Comparison of ENCODE assay signal across 19 cellular contexts in the genomic region with DNA sequence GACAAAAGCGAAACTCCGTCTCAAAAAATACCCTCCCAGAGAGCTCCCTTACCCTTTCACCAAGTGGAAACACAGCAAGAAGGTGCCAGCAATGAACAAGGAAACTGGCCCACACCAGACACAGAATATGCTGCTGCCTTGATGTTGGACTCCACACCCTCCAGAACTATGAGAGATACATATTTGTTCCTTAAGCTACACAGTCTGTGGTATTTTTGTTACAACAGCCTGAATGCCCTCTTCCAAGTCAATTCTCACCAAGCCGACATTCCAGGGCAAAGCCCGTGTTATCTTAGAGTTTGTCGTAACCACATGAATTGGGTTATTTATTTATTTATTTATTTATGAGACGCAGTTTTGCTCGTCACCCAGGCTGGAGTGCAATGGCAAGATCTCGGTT. TPM values are rescaled to one million over a fixed set of nuclear protein-coding genes. Genes with fewer than 3 reads are reported as not detected.
A peak's percentile ranks its signal among the peaks of the same experiment; 100 is the strongest.
DNase-seq lines count a peak whose midpoint lies in the region; ATAC-seq, FAIRE-seq and TF ChIP-seq lines count a peak whose summit lies in the region.
"Had no signal": no experiment of that assay in that cellular context is flagged by ENCODE, and none has a peak within 500 bp of the region (broad histone marks: within the 10 kb centered on the region; RNA-seq: fewer than 3 reads in every experiment).

No MANE protein-coding gene starts in this region.

- FAIRE-seq in HepG2 (lab: Jason Lieb, UNC): no peak
- FAIRE-seq: keratinocyte, urothelium cell line had no signal

- no peak overlapping the region for H2AFZ ChIP-seq in HepG2 (ENCODE audit: low read length)

- no peak for TF ChIP-seq CTCF in cardiac fibroblast (IDR thresholded peaks at IDR 0.05; ENCODE audit: low read depth, low read length)
- TF ChIP-seq CTCF in HepG2 (CRISPR knock-in tag; IDR thresholded peaks at IDR 0.05): no peak
- no peak for TF ChIP-seq CTCF in upper lobe of left lung (IDR thresholded peaks at IDR 0.05)

- TF ChIP-seq POLR2A in HepG2 (IDR thresholded peaks at IDR 0.05; ENCODE audit: insufficient read depth in 1 of 2, low read depth in 2 of 2, low read length in 2 of 2) (no peak), upper lobe of left lung (IDR thresholded peaks at IDR 0.05) (no peak)

- no peaks in the 10 kb centered on the region for H3K27me3 ChIP-seq in HepG2 (ENCODE audit: control insufficient read depth in 1 of 2, insufficient read depth in 2 of 2, low read length in 2 of 2)
- no peaks in the 10 kb centered on the region for H3K27me3 ChIP-seq in upper lobe of left lung
- H3K27me3 ChIP-seq: Peyer's patch had no signal

- ATAC-seq in HepG2 (no peak), upper lobe of left lung (ENCODE audit: low FRiP score in 2 of 2) (peak in 1 of 2 donors; percentile 85), GM19035 (IDR thresholded peaks at IDR 0.05; ENCODE audit: unreplicated experiment) (no peak)
- ATAC-seq: activated T-cell treated with anti-CD3 and anti-CD28 coated beads, Interleukin-2, amount 50 U/mL, for 72 hours; T-helper 17 cell had no signal

- DNase-seq in HT1080 (ENCODE audit: low read depth): peak; percentile 27
- peak; percentile 79 to 85 for DNase-seq in cardiac fibroblast (ENCODE audit: low read depth in 2 of 2)
- DNase-seq in HepG2 (ENCODE audit: low spot score): no peak
- peak in 1 of 2 donors; percentile 34 for DNase-seq in upper lobe of left lung
- DNase-seq in activated T-cell treated with anti-CD3 and anti-CD28 coated beads, Interleukin-2, amount 50 U/mL, for 48 hours: no peak
- no peak for DNase-seq in activated CD8-positive, alpha-beta memory T cell treated with anti-CD3 and anti-CD28 coated beads for 24 hours
- DNase-seq: activated CD4-positive, CD25-positive, alpha-beta regulatory T cell treated with anti-CD3 and anti-CD28 coated beads, Interleukin-2, amount 50 U/mL, for 72 hours; activated T-cell treated with anti-CD3 and anti-CD28 coated beads, Interleukin-2, amount 50 U/mL, for 72 hours; amniotic stem cell; CD4-positive, alpha-beta T cell; Karpas-422; NCI-H1930; NCI-H526 treated with DMSO at 0.1 percent for 48 hours; Peyer's patch; T-helper 17 cell had no signal

- intact Hi-C loops in HepG2 (cut with micrococcal nuclease; ENCODE audit: unreplicated experiment): no loop called here

- no peaks in the 10 kb centered on the region for H4K20me1 ChIP-seq in HepG2 (ENCODE audit: insufficient read depth, low read length)

- H3K4me3 ChIP-seq in cardiac fibroblast (replicated peaks in 1 of 2; ENCODE audit: low read depth in 2 of 2, low read length in 2 of 2) (no peak overlapping the region), HepG2 (replicated peaks in 1 of 3; ENCODE audit: insufficient read depth in 1 of 3, low read depth in 2 of 3, low read length in 3 of 3) (no peak overlapping the region; a peak in 1 of 6 replicates), upper lobe of left lung (no peak overlapping the region)
- H3K4me3 ChIP-seq: Peyer's patch, prostate gland had no signal

- in situ Hi-C loops in HepG2 (cut with HindIII; ENCODE audit: extremely low pct_ligation_motif_present, low pct_unique_long_range_greater_than_20kb): no loop called here

- no peak overlapping the region for H3K9ac ChIP-seq in HepG2 (ENCODE audit: insufficient read depth, low read depth, low read length)

- H3K4me1 ChIP-seq in HepG2 (ENCODE audit: insufficient read depth, low read length) (peaks cover 63% of the 10 kb centered on the region), upper lobe of left lung (peaks cover 0 to 4% (median 0%) of the 10 kb centered on the region in 4 donors)
- H3K4me1 ChIP-seq: Peyer's patch, prostate gland had no signal

- POLR2A ChIA-PET in HepG2 (lab: Yijun Ruan, JAX): interaction anchor here (2.2 to 3.1 kb wide), 5 partner anchors 11 to 55 kb away, joined by 6 to 30 read pairs (median 14); no protein-coding TSS in a partner anchor

- 44% methylated on average over 8 of the region's 8 CpGs for WGBS in HepG2 (ENCODE audit: low lambda C conversion rate)
- 73 to 78% methylated on average over 8 of the region's 8 CpGs for WGBS in upper lobe of left lung, 2 donors

- TF ChIP-seq EP300 in HepG2 (IDR thresholded peaks at IDR 0.05; ENCODE audit: low read depth in 2 of 2, low read length in 2 of 2): no peak
- no peak for TF ChIP-seq EP300 in HepG2 (CRISPR knock-in tag; IDR thresholded peaks at IDR 0.05; ENCODE audit: borderline replicate concordance)
- no peak for TF ChIP-seq EP300 in upper lobe of left lung (IDR thresholded peaks at IDR 0.05)

- H3K9me3 ChIP-seq in HepG2 (ENCODE audit: low read length) (no peaks in the 10 kb centered on the region), upper lobe of left lung (no peaks in the 10 kb centered on the region)
- H3K9me3 ChIP-seq: Peyer's patch, prostate gland had no signal

- no peaks in the 10 kb centered on the region for H3K36me3 ChIP-seq in HepG2 (replicated peaks in 1 of 2; ENCODE audit: control insufficient read depth in 1 of 2, insufficient read depth in 2 of 2, low read length in 2 of 2)
- H3K36me3 ChIP-seq in upper lobe of left lung: no peaks in the 10 kb centered on the region
- H3K36me3 ChIP-seq: Peyer's patch, prostate gland had no signal

- no peak overlapping the region for H3K27ac ChIP-seq in HepG2 (ENCODE audit: extremely low read length, insufficient read depth, low read length)
- H3K27ac ChIP-seq in upper lobe of left lung: peak overlapping the region in 3 of 4 donors; percentile 45 to 63 (median 57)
- H3K27ac ChIP-seq: Peyer's patch had no signal

- BruUV-seq in HepG2 (replicated peaks; lab: Mats Ljungman, UMichigan): no TSS peak

- H3K79me2 ChIP-seq in HepG2 (ENCODE audit: insufficient read depth, low read length): no peaks in the 10 kb centered on the region

- TF ChIP-seq RAD21 in HepG2 (CRISPR knock-in tag; IDR thresholded peaks at IDR 0.05): no peak

- CTCF ChIA-PET in HepG2 (lab: Yijun Ruan, JAX; ENCODE audit: low intra/inter-chr PET ratio, low total read pairs): no interaction called here

- peak overlapping the region; percentile 23; the same call in 1 of the 2 replicates for H3K4me2 ChIP-seq in HepG2 (ENCODE audit: low read depth, low read length)

RNA-seq across cellular contexts. Expression of a gene that starts 14.9 kb away (rescaled TPM):
- total RNA-seq in HT1080 (2014; rRNA removed; shearing (Covaris generic)): not detected in 2 replicates
- 0.09 TPM in 1 of 2 replicates, not detected in the other for polyA plus RNA-seq in HT1080 (2015; cell fraction: cytosol; rRNA removed)
- not detected in 2 replicates for polyA plus RNA-seq in HT1080 (2015; cell fraction: nucleus; rRNA removed)
- total RNA-seq in HepG2 (2016; rRNA removed; fragmentation: Illumina TruSeq; extraction: Trizol) (not detected in 2 replicates), upper lobe of left lung (not detected)
- total RNA-seq in HepG2 (2016; cell fraction: cytosol; rRNA removed; fragmentation: Illumina TruSeq; extraction: Trizol; ENCODE audit: low read depth): not detected in 2 replicates
- not detected in 2 replicates for total RNA-seq in HepG2 (2016; cell fraction: insoluble cytoplasmic fraction; rRNA removed; fragmentation: Illumina TruSeq; extraction: Trizol)
- not detected in 2 replicates for total RNA-seq in HepG2 (2016; cell fraction: membrane; rRNA removed; fragmentation: Illumina TruSeq; extraction: Trizol)
- total RNA-seq in HepG2 (2016; cell fraction: nucleus; rRNA removed; fragmentation: Illumina TruSeq; extraction: Trizol): not detected in 2 replicates
- 0.17 TPM in 2 replicates for polyA plus RNA-seq in HepG2 (2011; rRNA removed)
- 0.08 and 0.12 TPM in 2 replicates for polyA plus RNA-seq in HepG2 (2011; cell fraction: cytosol; rRNA removed)
- polyA plus RNA-seq in HepG2 (2011; cell fraction: nucleus; rRNA removed): 0.26 and 0.39 TPM in 2 replicates
- 0.60 TPM in 1 of 2 replicates, not detected in the other for polyA plus RNA-seq in HepG2 (2012)
- not detected in 2 replicates for polyA plus RNA-seq in HepG2 (2016; cell fraction: cytosol; fragmentation: Illumina TruSeq; extraction: Trizol; ENCODE audit: low read depth)
- not detected in 2 replicates for polyA plus RNA-seq in HepG2 (2016; cell fraction: insoluble cytoplasmic fraction; fragmentation: Illumina TruSeq; extraction: Trizol; ENCODE audit: low read depth)
- not detected in 2 replicates for polyA plus RNA-seq in HepG2 (2016; cell fraction: membrane; fragmentation: Illumina TruSeq; extraction: Trizol; ENCODE audit: low read depth)
- not detected in 2 replicates for polyA plus RNA-seq in HepG2 (2016; cell fraction: nucleus; fragmentation: Illumina TruSeq; extraction: Trizol; ENCODE audit: insufficient read depth, low read depth)
- not detected in 2 replicates for polyA minus RNA-seq in HepG2 (2011; rRNA and poly(A)+ RNA removed; ENCODE audit: low replicate concordance)
- polyA minus RNA-seq in HepG2 (2011; cell fraction: cytosol; rRNA and poly(A)+ RNA removed): not detected in 2 replicates
- 0.37 TPM in 1 of 2 replicates, not detected in the other for polyA minus RNA-seq in HepG2 (2011; cell fraction: nucleus; rRNA and poly(A)+ RNA removed)
- total RNA-seq: activated T-cell treated with anti-CD3 and anti-CD28 coated beads, Interleukin-2, amount 50 U/mL, for 72 hours; CD4-positive, alpha-beta T cell; Peyer's patch; prostate gland; T-helper 17 cell had no signal
- polyA plus RNA-seq: keratinocyte had no signal

RNA-seq across cellular contexts. Expression of a gene that starts 17.8 kb away (rescaled TPM):
- total RNA-seq in HT1080 (2014; rRNA removed; shearing (Covaris generic)): 0.10 TPM in 1 of 2 replicates, not detected in the other
- polyA plus RNA-seq in HT1080 (2015; cell fraction: cytosol; rRNA removed): 0.65 and 1.2 TPM in 2 replicates
- 0.85 and 1.4 TPM in 2 replicates for polyA plus RNA-seq in HT1080 (2015; cell fraction: nucleus; rRNA removed)
- total RNA-seq in HepG2 (2016; rRNA removed; fragmentation: Illumina TruSeq; extraction: Trizol) (0.07 TPM in 2 replicates), upper lobe of left lung (10 to 100 TPM in 3 of 6 donors, 1 to 10 TPM in 3; 7.2 to 17.4 (median 10.1) TPM)
- total RNA-seq in HepG2 (2016; cell fraction: cytosol; rRNA removed; fragmentation: Illumina TruSeq; extraction: Trizol; ENCODE audit: low read depth): not detected in 2 replicates
- total RNA-seq in HepG2 (2016; cell fraction: insoluble cytoplasmic fraction; rRNA removed; fragmentation: Illumina TruSeq; extraction: Trizol): 0.09 TPM in 1 of 2 replicates, not detected in the other
- 0.07 and 0.09 TPM in 2 replicates for total RNA-seq in HepG2 (2016; cell fraction: membrane; rRNA removed; fragmentation: Illumina TruSeq; extraction: Trizol)
- total RNA-seq in HepG2 (2016; cell fraction: nucleus; rRNA removed; fragmentation: Illumina TruSeq; extraction: Trizol): 0.09 TPM in 1 of 2 replicates, not detected in the other
- 1.1 and 1.5 TPM in 2 replicates for polyA plus RNA-seq in HepG2 (2011; rRNA removed)
- 0.71 and 0.98 TPM in 2 replicates for polyA plus RNA-seq in HepG2 (2011; cell fraction: cytosol; rRNA removed)
- 2.0 and 2.5 TPM in 2 replicates for polyA plus RNA-seq in HepG2 (2011; cell fraction: nucleus; rRNA removed)
- polyA plus RNA-seq in HepG2 (2012): 0.47 and 1.7 TPM in 2 replicates
- not detected in 2 replicates for polyA plus RNA-seq in HepG2 (2016; cell fraction: cytosol; fragmentation: Illumina TruSeq; extraction: Trizol; ENCODE audit: low read depth)
- polyA plus RNA-seq in HepG2 (2016; cell fraction: insoluble cytoplasmic fraction; fragmentation: Illumina TruSeq; extraction: Trizol; ENCODE audit: low read depth): not detected in 2 replicates
- polyA plus RNA-seq in HepG2 (2016; cell fraction: membrane; fragmentation: Illumina TruSeq; extraction: Trizol; ENCODE audit: low read depth): 0.14 TPM in 1 of 2 replicates, not detected in the other
- polyA plus RNA-seq in HepG2 (2016; cell fraction: nucleus; fragmentation: Illumina TruSeq; extraction: Trizol; ENCODE audit: insufficient read depth, low read depth): 0.26 TPM in 1 of 2 replicates, not detected in the other
- polyA minus RNA-seq in HepG2 (2011; rRNA and poly(A)+ RNA removed; ENCODE audit: low replicate concordance): 1.8 and 2.9 TPM in 2 replicates
- polyA minus RNA-seq in HepG2 (2011; cell fraction: cytosol; rRNA and poly(A)+ RNA removed): 0.97 and 0.99 TPM in 2 replicates
- 0.64 and 1.5 TPM in 2 replicates for polyA minus RNA-seq in HepG2 (2011; cell fraction: nucleus; rRNA and poly(A)+ RNA removed)
- total RNA-seq: CD4-positive, alpha-beta T cell had no signal

RNA-seq across cellular contexts. Expression of a gene that starts 23.5 kb away (rescaled TPM):
- not detected in 2 replicates for total RNA-seq in HT1080 (2014; rRNA removed; shearing (Covaris generic))
- not detected in 2 replicates for polyA plus RNA-seq in HT1080 (2015; cell fraction: cytosol; rRNA removed)
- polyA plus RNA-seq in HT1080 (2015; cell fraction: nucleus; rRNA removed): not detected in 2 replicates
- total RNA-seq in HepG2 (2016; rRNA removed; fragmentation: Illumina TruSeq; extraction: Trizol): 0.22 TPM in 1 of 2 replicates, not detected in the other
- total RNA-seq in HepG2 (2016; cell fraction: cytosol; rRNA removed; fragmentation: Illumina TruSeq; extraction: Trizol; ENCODE audit: low read depth): not detected in 2 replicates
- total RNA-seq in HepG2 (2016; cell fraction: insoluble cytoplasmic fraction; rRNA removed; fragmentation: Illumina TruSeq; extraction: Trizol): 0.11 TPM in 1 of 2 replicates, not detected in the other
- total RNA-seq in HepG2 (2016; cell fraction: membrane; rRNA removed; fragmentation: Illumina TruSeq; extraction: Trizol): 0.59 TPM in 1 of 2 replicates, not detected in the other
- not detected in 2 replicates for total RNA-seq in HepG2 (2016; cell fraction: nucleus; rRNA removed; fragmentation: Illumina TruSeq; extraction: Trizol)
- polyA plus RNA-seq in HepG2 (2011; rRNA removed): 0.07 and 0.16 TPM in 2 replicates
- not detected in 2 replicates for polyA plus RNA-seq in HepG2 (2011; cell fraction: cytosol; rRNA removed)
- 1.2 and 1.7 TPM in 2 replicates for polyA plus RNA-seq in HepG2 (2011; cell fraction: nucleus; rRNA removed)
- polyA plus RNA-seq in HepG2 (2012): 0.09 and 0.50 TPM in 2 replicates
- not detected in 2 replicates for polyA plus RNA-seq in HepG2 (2016; cell fraction: cytosol; fragmentation: Illumina TruSeq; extraction: Trizol; ENCODE audit: low read depth)
- polyA plus RNA-seq in HepG2 (2016; cell fraction: insoluble cytoplasmic fraction; fragmentation: Illumina TruSeq; extraction: Trizol; ENCODE audit: low read depth): not detected in 2 replicates
- not detected in 2 replicates for polyA plus RNA-seq in HepG2 (2016; cell fraction: membrane; fragmentation: Illumina TruSeq; extraction: Trizol; ENCODE audit: low read depth)
- polyA plus RNA-seq in HepG2 (2016; cell fraction: nucleus; fragmentation: Illumina TruSeq; extraction: Trizol; ENCODE audit: insufficient read depth, low read depth): 0.46 and 0.85 TPM in 2 replicates
- 0.30 TPM in 1 of 2 replicates, not detected in the other for polyA minus RNA-seq in HepG2 (2011; rRNA and poly(A)+ RNA removed; ENCODE audit: low replicate concordance)
- polyA minus RNA-seq in HepG2 (2011; cell fraction: cytosol; rRNA and poly(A)+ RNA removed): not detected in 2 replicates
- polyA minus RNA-seq in HepG2 (2011; cell fraction: nucleus; rRNA and poly(A)+ RNA removed): 0.37 and 0.39 TPM in 2 replicates
- 1 to 10 TPM in 5 of 6 donors, not detected in 1; 1.4 to 4.2 (median 2.5) TPM for total RNA-seq in upper lobe of left lung
- total RNA-seq: CD4-positive, alpha-beta T cell; Peyer's patch; T-helper 17 cell had no signal

RNA-seq across cellular contexts. Expression of a gene that starts 29.8 kb away (rescaled TPM):
- total RNA-seq in HT1080 (2014; rRNA removed; shearing (Covaris generic)): not detected in 2 replicates
- polyA plus RNA-seq in HT1080 (2015; cell fraction: cytosol; rRNA removed): 0.06 TPM in 1 of 2 replicates, not detected in the other
- polyA plus RNA-seq in HT1080 (2015; cell fraction: nucleus; rRNA removed): 0.08 TPM in 1 of 2 replicates, not detected in the other
- 0.44 and 0.49 TPM in 2 replicates for total RNA-seq in HepG2 (2016; rRNA removed; fragmentation: Illumina TruSeq; extraction: Trizol)
- total RNA-seq in HepG2 (2016; cell fraction: cytosol; rRNA removed; fragmentation: Illumina TruSeq; extraction: Trizol; ENCODE audit: low read depth): 0.18 and 0.20 TPM in 2 replicates
- total RNA-seq in HepG2 (2016; cell fraction: insoluble cytoplasmic fraction; rRNA removed; fragmentation: Illumina TruSeq; extraction: Trizol): 0.16 and 0.32 TPM in 2 replicates
- total RNA-seq in HepG2 (2016; cell fraction: membrane; rRNA removed; fragmentation: Illumina TruSeq; extraction: Trizol): 0.09 and 0.24 TPM in 2 replicates
- total RNA-seq in HepG2 (2016; cell fraction: nucleus; rRNA removed; fragmentation: Illumina TruSeq; extraction: Trizol): 0.22 TPM in 1 of 2 replicates, not detected in the other
- 0.58 and 1.1 TPM in 2 replicates for polyA plus RNA-seq in HepG2 (2011; rRNA removed)
- polyA plus RNA-seq in HepG2 (2011; cell fraction: cytosol; rRNA removed): 0.49 and 0.71 TPM in 2 replicates
- polyA plus RNA-seq in HepG2 (2011; cell fraction: nucleus; rRNA removed): 2.6 and 3.2 TPM in 2 replicates
- polyA plus RNA-seq in HepG2 (2012): 1.3 and 1.9 TPM in 2 replicates
- polyA plus RNA-seq in HepG2 (2016; cell fraction: cytosol; fragmentation: Illumina TruSeq; extraction: Trizol; ENCODE audit: low read depth): 0.14 and 0.21 TPM in 2 replicates
- polyA plus RNA-seq in HepG2 (2016; cell fraction: insoluble cytoplasmic fraction; fragmentation: Illumina TruSeq; extraction: Trizol; ENCODE audit: low read depth): 0.27 and 0.31 TPM in 2 replicates
- polyA plus RNA-seq in HepG2 (2016; cell fraction: membrane; fragmentation: Illumina TruSeq; extraction: Trizol; ENCODE audit: low read depth): 0.11 and 0.30 TPM in 2 replicates
- 0.86 and 0.89 TPM in 2 replicates for polyA plus RNA-seq in HepG2 (2016; cell fraction: nucleus; fragmentation: Illumina TruSeq; extraction: Trizol; ENCODE audit: insufficient read depth, low read depth)
- polyA minus RNA-seq in HepG2 (2011; rRNA and poly(A)+ RNA removed; ENCODE audit: low replicate concordance): 1.6 and 73.9 TPM in 2 replicates
- 0.79 and 0.89 TPM in 2 replicates for polyA minus RNA-seq in HepG2 (2011; cell fraction: cytosol; rRNA and poly(A)+ RNA removed)
- 1.1 and 1.2 TPM in 2 replicates for polyA minus RNA-seq in HepG2 (2011; cell fraction: nucleus; rRNA and poly(A)+ RNA removed)
- total RNA-seq in upper lobe of left lung: 10 to 100 TPM; 14.7 to 74.4 (median 26.3) TPM

RNA-seq across cellular contexts. Expression of a gene that starts 40.6 kb away (rescaled TPM):
- 54.2 and 60.6 TPM in 2 replicates for total RNA-seq in HT1080 (2014; rRNA removed; shearing (Covaris generic))
- 69.4 and 81.0 TPM in 2 replicates for polyA plus RNA-seq in HT1080 (2015; cell fraction: cytosol; rRNA removed)
- 65.5 and 69.8 TPM in 2 replicates for polyA plus RNA-seq in HT1080 (2015; cell fraction: nucleus; rRNA removed)
- 2.3 and 2.5 TPM in 2 replicates for total RNA-seq in HepG2 (2016; rRNA removed; fragmentation: Illumina TruSeq; extraction: Trizol)
- total RNA-seq in HepG2 (2016; cell fraction: cytosol; rRNA removed; fragmentation: Illumina TruSeq; extraction: Trizol; ENCODE audit: low read depth): 3.4 and 4.0 TPM in 2 replicates
- total RNA-seq in HepG2 (2016; cell fraction: insoluble cytoplasmic fraction; rRNA removed; fragmentation: Illumina TruSeq; extraction: Trizol): 1.8 and 2.8 TPM in 2 replicates
- 4.9 and 6.9 TPM in 2 replicates for total RNA-seq in HepG2 (2016; cell fraction: membrane; rRNA removed; fragmentation: Illumina TruSeq; extraction: Trizol)
- 2.2 and 2.5 TPM in 2 replicates for total RNA-seq in HepG2 (2016; cell fraction: nucleus; rRNA removed; fragmentation: Illumina TruSeq; extraction: Trizol)
- 3.6 TPM in 2 replicates for polyA plus RNA-seq in HepG2 (2011; rRNA removed)
- 2.4 and 3.8 TPM in 2 replicates for polyA plus RNA-seq in HepG2 (2011; cell fraction: cytosol; rRNA removed)
- 4.8 and 5.7 TPM in 2 replicates for polyA plus RNA-seq in HepG2 (2011; cell fraction: nucleus; rRNA removed)
- polyA plus RNA-seq in HepG2 (2012): 4.0 and 5.0 TPM in 2 replicates
- 4.8 and 6.1 TPM in 2 replicates for polyA plus RNA-seq in HepG2 (2016; cell fraction: cytosol; fragmentation: Illumina TruSeq; extraction: Trizol; ENCODE audit: low read depth)
- 2.6 and 3.5 TPM in 2 replicates for polyA plus RNA-seq in HepG2 (2016; cell fraction: insoluble cytoplasmic fraction; fragmentation: Illumina TruSeq; extraction: Trizol; ENCODE audit: low read depth)
- polyA plus RNA-seq in HepG2 (2016; cell fraction: membrane; fragmentation: Illumina TruSeq; extraction: Trizol; ENCODE audit: low read depth): 6.4 and 7.9 TPM in 2 replicates
- polyA plus RNA-seq in HepG2 (2016; cell fraction: nucleus; fragmentation: Illumina TruSeq; extraction: Trizol; ENCODE audit: insufficient read depth, low read depth): 2.4 and 5.2 TPM in 2 replicates
- polyA minus RNA-seq in HepG2 (2011; rRNA and poly(A)+ RNA removed; ENCODE audit: low replicate concordance): 4.1 and 65.2 TPM in 2 replicates
- polyA minus RNA-seq in HepG2 (2011; cell fraction: cytosol; rRNA and poly(A)+ RNA removed): 1.6 and 1.9 TPM in 2 replicates
- 1.6 and 2.3 TPM in 2 replicates for polyA minus RNA-seq in HepG2 (2011; cell fraction: nucleus; rRNA and poly(A)+ RNA removed)
- total RNA-seq in upper lobe of left lung: 100 to 1,000 TPM in 1 of 6 donors, 10 to 100 TPM in 5; 50.7 to 221 (median 81.2) TPM

Comparison
In these comparisons a context has a peak if more than half of its experiments do, and no peak if none do; other contexts are left out.
1. DNase-seq: peak in HT1080 (single experiment) and cardiac fibroblast (2 of 2); none in HepG2 (single experiment), activated T-cell treated with anti-CD3 and anti-CD28 coated beads, Interleukin-2, amount 50 U/mL, for 48 hours (0 of 2) and activated CD8-positive, alpha-beta memory T cell treated with anti-CD3 and anti-CD28 coated beads for 24 hours (single experiment).